In genomic region chr10:89350911-89351315, GRCh38 we compare ENCODE assay signal across 9 cellular contexts. TPM values are rescaled to one million over a fixed set of nuclear protein-coding genes. Genes with fewer than 3 reads are reported as not detected.
DNase-seq lines count a peak whose midpoint lies in the region; ATAC-seq and TF ChIP-seq lines count a peak whose summit lies in the region.
"Not testable (repeated sequence)": the region's sequence is repeated elsewhere in the genome, so short reads cannot be mapped to it uniquely, and the experiment has no call there.
"Had no signal": no experiment of that assay in that cellular context is flagged by ENCODE, and none has a peak within 500 bp of the region (broad histone marks: within the 10 kb centered on the region; RNA-seq: fewer than 3 reads in every experiment).

No MANE protein-coding gene starts in this region.

- H4K20me1 ChIP-seq in neural progenitor cell (ENCODE audit: low read depth), result not testable (repeated sequence)

- not testable (repeated sequence) for H3K4me3 Mint-ChIP-seq in MCF 10A (ENCODE audit: unreplicated experiment)
- H3K4me3 Mint-ChIP-seq in neural progenitor cell, result peak overlapping the region; percentile 44

- not testable (repeated sequence) for BruUV-seq in MCF 10A (replicated peaks; lab: Mats Ljungman, UMichigan)

- peaks cover 30% of the 10 kb centered on the region for H3F3A ChIP-seq in neural progenitor cell (ENCODE audit: low read depth)

- CTCF ChIA-PET in MCF 10A (lab: Yijun Ruan, JAX), result interaction anchor here (3.1 kb wide), 1 partner anchor 18 kb away, joined by 19 read pairs; no protein-coding TSS in a partner anchor

- 53 to 56% methylated on average over 6 of the region's 6 CpGs for WGBS in thyroid gland, 2 donors

- peaks cover 0 to 20% (median 7%) of the 10 kb centered on the region in 4 donors for H3K4me1 ChIP-seq in Peyer's patch
- peaks cover 38% of the 10 kb centered on the region for H3K4me1 ChIP-seq in neural progenitor cell
- H3K4me1 ChIP-seq in thyroid gland, result peaks cover 14 to 46% of the 10 kb centered on the region in 2 donors

- H3K9me3 Mint-ChIP-seq in MCF 10A (ENCODE audit: unreplicated experiment), result not testable (repeated sequence)
- H3K9me3 Mint-ChIP-seq in neural progenitor cell, result peaks cover 14% of the 10 kb centered on the region

- H3K27ac ChIP-seq in Peyer's patch (peak overlapping the region; percentile 1 to 83 (median 72)), thyroid gland (peak overlapping the region; percentile 43 to 79 (median 44))
- not testable (repeated sequence) for H3K27ac ChIP-seq in neural progenitor cell

- not testable (repeated sequence) for H2AFZ ChIP-seq in neural progenitor cell (replicated peaks)

- H3K9me3 ChIP-seq in Peyer's patch; neural progenitor cell (ENCODE audit: low read depth); thyroid gland: not testable (repeated sequence)

- H3K4me1 Mint-ChIP-seq in MCF 10A (ENCODE audit: insufficient read depth, unreplicated experiment) (peaks cover 41% of the 10 kb centered on the region), neural progenitor cell (peaks cover 58% of the 10 kb centered on the region)

- intact Hi-C loops in MCF 10A (cut with micrococcal nuclease); left cardiac atrium (cut with DNase I); thyroid gland (cut with DNase I): not testable (repeated sequence)

- DNase-seq in Peyer's patch, result peak in 1 of 3 donors; percentile 63
- not testable (repeated sequence) for DNase-seq in MCF 10A (ENCODE audit: unreplicated experiment); neural progenitor cell (ENCODE audit: low spot score)
- peak; percentile 48 for DNase-seq in left cardiac atrium
- peak; percentile 58 to 69 for DNase-seq in thyroid gland

- H3K4me2 ChIP-seq in neural progenitor cell, result not testable (repeated sequence)

- not testable (repeated sequence) for H3K27me3 ChIP-seq in Peyer's patch, neural progenitor cell, thyroid gland

- H3K36me3 ChIP-seq in Peyer's patch, neural progenitor cell, thyroid gland: not testable (repeated sequence)

- TF ChIP-seq CTCF in Peyer's patch (IDR thresholded peaks at IDR 0.05); MCF 10A (IDR thresholded peaks at IDR 0.05; ENCODE audit: unreplicated experiment); neural progenitor cell (IDR thresholded peaks at IDR 0.05); thyroid gland (IDR thresholded peaks at IDR 0.05): not testable (repeated sequence)

- not testable (repeated sequence) for H3K79me2 ChIP-seq in neural progenitor cell (ENCODE audit: low read depth)

- H3K36me3 Mint-ChIP-seq in MCF 10A (ENCODE audit: insufficient read depth, unreplicated experiment); neural progenitor cell: not testable (repeated sequence)

- not testable (repeated sequence) for TF ChIP-seq POLR2A in GM18505 (IDR thresholded peaks at IDR 0.05; ENCODE audit: borderline replicate concordance, extremely low read depth, insufficient read depth, insufficient read length); Peyer's patch (IDR thresholded peaks at IDR 0.05); thyroid gland (IDR thresholded peaks at IDR 0.05)

- ATAC-seq in GM18505 (IDR thresholded peaks at IDR 0.05; ENCODE audit: unreplicated experiment), result peak; percentile 45
- peak; percentile 33 for ATAC-seq in GM21576 (IDR thresholded peaks at IDR 0.05; ENCODE audit: unreplicated experiment)
- peak; percentile 31 for ATAC-seq in HG03135 (IDR thresholded peaks at IDR 0.05; ENCODE audit: unreplicated experiment)
- peak; percentile 38 to 68 for ATAC-seq in left cardiac atrium

- H3K9ac ChIP-seq in neural progenitor cell, result not testable (repeated sequence)

- H3K27ac Mint-ChIP-seq in MCF 10A (ENCODE audit: low read depth, unreplicated experiment) (peak overlapping the region; percentile 98), neural progenitor cell (peak overlapping the region; percentile 78)

- POLR2A ChIA-PET in MCF 10A (lab: Yijun Ruan, JAX), result interaction anchor here (1.2 to 2.4 kb wide), 8 partner anchors 8 to 72 kb away, joined by 3 to 15 read pairs (median 10); partner anchors contain the start of genes IFIT3 and IFIT5

- not testable (repeated sequence) for H3K4me3 ChIP-seq in Peyer's patch; neural progenitor cell; thyroid gland (replicated peaks in 1 of 3)

- H3K27me3 Mint-ChIP-seq in MCF 10A (ENCODE audit: insufficient read depth, unreplicated experiment); neural progenitor cell (ENCODE audit: insufficient read depth, low read depth): not testable (repeated sequence)

RNA-seq across cellular contexts. Expression of gene IFIT3, which starts 23.1 kb away (rescaled TPM):
- 10 to 100 TPM; 10.6 to 16.4 (median 13.7) TPM for total RNA-seq in Peyer's patch
- total RNA-seq in MCF 10A (2022), result 1.4 and 3.6 TPM in 2 replicates
- 10 to 100 TPM in 1 of 2 donors, 1 to 10 TPM in 1; 8.6 to 19.9 TPM for total RNA-seq in left cardiac atrium
- total RNA-seq in neural progenitor cell (ENCODE audit: low replicate concordance), result 0.06 TPM in 1 of 2 replicates, not detected in the other
- 10 to 100 TPM in 1 of 4 donors, 1 to 10 TPM in 3; 5.9 to 11.4 (median 8.8) TPM for total RNA-seq in thyroid gland

RNA-seq across cellular contexts. Expression of gene IFIT1B, which starts 26.9 kb away (rescaled TPM):
- not detected for total RNA-seq in Peyer's patch
- not detected in 2 replicates for total RNA-seq in MCF 10A (2022)
- not detected for total RNA-seq in left cardiac atrium
- total RNA-seq in neural progenitor cell (ENCODE audit: low replicate concordance), result not detected in 2 replicates
- not detected for total RNA-seq in thyroid gland
- total RNA-seq: OCI-LY7 had no signal

RNA-seq across cellular contexts. Expression of gene IFIT1, which starts 41.5 kb away (rescaled TPM):
- total RNA-seq in Peyer's patch (1 to 10 TPM; 3.3 to 9.3 (median 6.8) TPM), MCF 10A (2022) (0.17 and 0.26 TPM in 2 replicates), left cardiac atrium (10 to 100 TPM; 15.3 to 20.6 TPM), neural progenitor cell (ENCODE audit: low replicate concordance) (12.4 and 13.2 TPM in 2 replicates), thyroid gland (10 to 100 TPM in 2 of 4 donors, 1 to 10 TPM in 2; 5.5 to 15.9 (median 10.0) TPM)
- total RNA-seq: OCI-LY7 had no signal

RNA-seq across cellular contexts. Expression of gene IFIT2, which starts 49.1 kb away (rescaled TPM):
- total RNA-seq in Peyer's patch (10 to 100 TPM in 1 of 4 donors, 1 to 10 TPM in 3; 3.3 to 10.9 (median 4.7) TPM), MCF 10A (2022) (0.58 and 1.3 TPM in 2 replicates), left cardiac atrium (1 to 10 TPM; 3.5 to 4.6 TPM), neural progenitor cell (ENCODE audit: low replicate concordance) (0.06 and 0.22 TPM in 2 replicates), thyroid gland (1 to 10 TPM; 3.4 to 5.4 (median 4.6) TPM)
